In genomic region chr13:50668882-50669281, GRCh38 we compare ENCODE assay signal across 20 cellular contexts.
"Had no signal": no experiment of that assay in that cellular context is flagged by ENCODE, and none has a peak within 500 bp of the region (broad histone marks: within the 10 kb centered on the region; RNA-seq: fewer than 3 reads in every experiment).

No MANE protein-coding gene starts in this region.

- H3K27me3 Mint-ChIP-seq: activated CD4-positive, alpha-beta T cell treated with anti-CD3 and anti-CD28 coated beads for 36 hours; activated naive CD8-positive, alpha-beta T cell treated with anti-CD3 and anti-CD28 coated beads for 36 hours; central memory CD8-positive, alpha-beta T cell; dendritic cell treated with granulocyte-macrophage colony-stimulating factor and Interleukin-4, amounts not matched to agents 40 ng/mL and 50 ng/mL, for 4 days; effector memory CD8-positive, alpha-beta T cell; stimulated activated naive CD8-positive, alpha-beta T cell treated with anti-CD3 and anti-CD28 coated beads, Interleukin-15, amount 100 ng/mL, for 72 hours had no signal

- H3K4me3 ChIP-seq: body of pancreas, smooth muscle cell, testis, upper lobe of right lung had no signal

- H3K9me3 Mint-ChIP-seq: central memory CD8-positive, alpha-beta T cell; effector memory CD8-positive, alpha-beta T cell had no signal

- H3K9me3 ChIP-seq: body of pancreas, testis, upper lobe of right lung had no signal

- H3K27me3 ChIP-seq: body of pancreas, foreskin keratinocyte, testis, upper lobe of right lung had no signal

- H3K27ac ChIP-seq: body of pancreas, foreskin keratinocyte, testis, upper lobe of right lung had no signal

- H3K36me3 ChIP-seq: upper lobe of right lung had no signal

- H3K4me1 ChIP-seq: foreskin keratinocyte, upper lobe of right lung had no signal

- H3K4me3 Mint-ChIP-seq: activated CD4-positive, alpha-beta T cell treated with anti-CD3 and anti-CD28 coated beads for 36 hours; activated CD8-positive, alpha-beta T cell treated with anti-CD3 and anti-CD28 coated beads, Interleukin-2, amount 10 ng/mL, durations not matched to agents 7 days and 5 days; activated naive CD8-positive, alpha-beta T cell treated with anti-CD3 and anti-CD28 coated beads for 36 hours; central memory CD8-positive, alpha-beta T cell; dendritic cell treated with granulocyte-macrophage colony-stimulating factor and Interleukin-4, amounts not matched to agents 40 ng/mL and 50 ng/mL, for 4 days; effector memory CD8-positive, alpha-beta T cell; natural killer cell; stimulated activated naive CD8-positive, alpha-beta T cell treated with anti-CD3 and anti-CD28 coated beads, Interleukin-15, amount 100 ng/mL, for 72 hours had no signal

- H3K27ac Mint-ChIP-seq: activated CD4-positive, alpha-beta T cell treated with anti-CD3 and anti-CD28 coated beads for 36 hours; activated CD8-positive, alpha-beta T cell treated with anti-CD3 and anti-CD28 coated beads, Interleukin-2, amount 10 ng/mL, durations not matched to agents 7 days and 5 days; activated naive CD8-positive, alpha-beta T cell treated with anti-CD3 and anti-CD28 coated beads for 36 hours; dendritic cell treated with granulocyte-macrophage colony-stimulating factor and Interleukin-4, amounts not matched to agents 40 ng/mL and 50 ng/mL, for 4 days; effector memory CD8-positive, alpha-beta T cell; natural killer cell; stimulated activated naive CD8-positive, alpha-beta T cell treated with anti-CD3 and anti-CD28 coated beads, Interleukin-15, amount 100 ng/mL, for 72 hours had no signal

- ATAC-seq: activated CD4-positive, alpha-beta T cell treated with anti-CD3 and anti-CD28 coated beads for 36 hours; activated CD8-positive, alpha-beta T cell treated with anti-CD3 and anti-CD28 coated beads, Interleukin-2, amount 10 ng/mL, durations not matched to agents 7 days and 5 days; body of pancreas; effector memory CD8-positive, alpha-beta T cell; foreskin keratinocyte; left ventricle myocardium superior; natural killer cell; stimulated activated naive CD8-positive, alpha-beta T cell treated with anti-CD3 and anti-CD28 coated beads, Interleukin-15, amount 100 ng/mL, for 72 hours; upper lobe of right lung had no signal

- H3K36me3 Mint-ChIP-seq: activated naive CD8-positive, alpha-beta T cell treated with anti-CD3 and anti-CD28 coated beads for 36 hours; natural killer cell had no signal

- DNase-seq: activated CD4-positive, alpha-beta T cell treated with anti-CD3 and anti-CD28 coated beads for 36 hours; activated CD8-positive, alpha-beta memory T cell treated with anti-CD3 and anti-CD28 coated beads, Interleukin-2, amount 50 U/mL, for 4 hours; activated CD8-positive, alpha-beta T cell treated with anti-CD3 and anti-CD28 coated beads, Interleukin-2, amount 10 ng/mL, durations not matched to agents 7 days and 5 days; activated naive CD8-positive, alpha-beta T cell treated with anti-CD3 and anti-CD28 coated beads for 36 hours; amygdala; body of pancreas; effector memory CD8-positive, alpha-beta T cell; foreskin keratinocyte; glutamatergic neuron; hypothalamus; left ventricle myocardium superior; mesenchymal stem cell; natural killer cell; nucleus accumbens; stimulated activated naive CD8-positive, alpha-beta T cell treated with anti-CD3 and anti-CD28 coated beads, Interleukin-15, amount 100 ng/mL, for 72 hours; testis; upper lobe of right lung had no signal

- H3K4me1 Mint-ChIP-seq: activated CD4-positive, alpha-beta T cell treated with anti-CD3 and anti-CD28 coated beads for 36 hours; natural killer cell; stimulated activated naive CD8-positive, alpha-beta T cell treated with anti-CD3 and anti-CD28 coated beads, Interleukin-15, amount 100 ng/mL, for 72 hours had no signal
